8 cellular contexts compared by ENCODE assay signal in genomic region chr1:150235852-150236613, GRCh38. TPM values are rescaled to one million over a fixed set of nuclear protein-coding genes. Genes with fewer than 3 reads are reported as not detected.
DNase-seq lines count a peak whose midpoint lies in the region; ATAC-seq and TF ChIP-seq lines count a peak whose summit lies in the region.

Gene ANP32E, minus strand, starts transcription at chr1:150236112. Its CDS starts 326 bp downstream, at chr1:150235786.

- H3K4me1 ChIP-seq in rectal smooth muscle tissue (ENCODE audit: control insufficient read depth, insufficient read depth, low read length) (no peaks in the 10 kb centered on the region), aorta (ENCODE audit: control insufficient read depth in 1 of 2, insufficient read depth in 2 of 2, low read length in 2 of 2) (no peaks in the 10 kb centered on the region)

- TF ChIP-seq CTCF in astrocyte of the cerebellum (IDR thresholded peaks at IDR 0.05; ENCODE audit: low read depth, low read length, missing control alignments) = no peak

- H3K27me3 ChIP-seq in rectal smooth muscle tissue (ENCODE audit: control insufficient read depth, insufficient read depth, low read length) (no peaks in the 10 kb centered on the region), aorta (ENCODE audit: control insufficient read depth in 1 of 2, insufficient read depth in 2 of 2, low read length in 1 of 2) (no peaks in the 10 kb centered on the region)

- no peaks in the 10 kb centered on the region for H3K9me3 ChIP-seq in aorta (ENCODE audit: control insufficient read depth, low read length)

- H3K36me3 ChIP-seq in rectal smooth muscle tissue (ENCODE audit: control insufficient read depth, insufficient read depth, low read length) = no peaks in the 10 kb centered on the region
- H3K36me3 ChIP-seq in aorta (ENCODE audit: control insufficient read depth in 1 of 2, insufficient read depth in 2 of 2, low read length in 1 of 2) = no peaks in the 10 kb centered on the region

- 0 to 1% methylated on average over 33 of the region's 33 CpGs for WGBS in aorta, 2 donors

- H3K27ac ChIP-seq in rectal smooth muscle tissue (ENCODE audit: low read depth, low read length) = peak within 1 kb of the TSS; percentile 93
- H3K27ac ChIP-seq in aorta (ENCODE audit: low read depth in 1 of 2, low read length in 2 of 2) = peak within 1 kb of the TSS; percentile 77 to 93

- H3K4me3 ChIP-seq in astrocyte of the cerebellum (ENCODE audit: low read depth, low read length) (peak within 1 kb of the TSS; percentile 61), rectal smooth muscle tissue (ENCODE audit: low read length) (peak within 1 kb of the TSS; percentile 76), aorta (ENCODE audit: low read length in 2 of 2) (peak within 1 kb of the TSS; percentile 90 to 94)

- peak within 1 kb of the TSS; percentile 95 for H3K9ac ChIP-seq in rectal smooth muscle tissue (ENCODE audit: low read length)

- intact Hi-C loops in aorta (cut with DNase I) = no loop called here

- in situ Hi-C loops in astrocyte of the cerebellum (cut with HindIII; ENCODE audit: low sequenced_read_pairs) = no loop called here

- peak; percentile 81 for ATAC-seq in GM18508 (IDR thresholded peaks at IDR 0.05; ENCODE audit: insufficient read depth, unreplicated experiment)
- ATAC-seq in HG03025 (IDR thresholded peaks at IDR 0.05; ENCODE audit: low FRiP score, unreplicated experiment) = peak; percentile 65
- ATAC-seq in aorta (ENCODE audit: low FRiP score) = peak; percentile 95

- DNase-seq in NCI-H2029 treated with DMSO at 0.1 percent for 48 hours (lab: John Stamatoyannopoulos, UW) = peak; percentile 97
- peak; percentile 87 for DNase-seq in T-helper 9 cell
- DNase-seq in astrocyte of the cerebellum (ENCODE audit: low read depth) = peak; percentile 99
- peak; percentile 99 for DNase-seq in hepatic stellate cell (ENCODE audit: low spot score)
- peak; percentile 96 to 97 for DNase-seq in aorta

RNA-seq across cellular contexts. Expression of gene ANP32E, which starts in this region (rescaled TPM):
- 10 to 100 TPM; 32.9 to 37.1 TPM for total RNA-seq in aorta
- polyA plus RNA-seq in aorta = 10 to 100 TPM; 24.6 to 44.8 TPM

Comparison
In these comparisons a context has a peak if more than half of its experiments do, and no peak if none do; other contexts are left out.
1. Peak in every context shown above with its lines: DNase-seq, ATAC-seq, H3K4me3 ChIP-seq and H3K27ac ChIP-seq.